Comparison of ENCODE assay signal across 11 cellular contexts in the genomic region with DNA sequence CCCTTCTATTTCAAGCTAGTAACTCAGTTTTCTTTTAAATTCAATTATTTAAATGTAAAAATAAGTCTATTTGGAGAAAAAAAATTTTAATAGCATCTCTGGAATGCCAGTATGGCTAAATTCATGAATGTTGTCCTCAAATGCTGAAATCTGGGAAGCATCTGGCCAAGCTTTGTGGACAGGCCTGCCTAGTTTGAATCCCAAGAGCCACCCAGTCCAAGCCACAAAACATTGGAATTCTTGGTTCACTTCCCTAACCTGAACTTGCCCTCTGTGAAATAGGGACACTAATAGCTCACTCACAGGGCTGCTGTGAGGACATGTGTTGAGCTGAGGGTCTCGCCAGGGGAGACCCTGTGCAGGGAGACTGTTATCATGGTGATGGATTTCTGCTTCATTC. TPM values are rescaled to one million over a fixed set of nuclear protein-coding genes. Genes with fewer than 3 reads are reported as not detected.
"Had no signal": no experiment of that assay in that cellular context is flagged by ENCODE, and none has a peak within 500 bp of the region (broad histone marks: within the 10 kb centered on the region; RNA-seq: fewer than 3 reads in every experiment).

No MANE protein-coding gene starts in this region.

RNA-seq across cellular contexts. Expression of gene RHD, which starts 37.2 kb away (rescaled TPM):
- total RNA-seq: activated CD4-positive, alpha-beta T cell treated with anti-CD3 and anti-CD28 coated beads for 36 hours; activated CD4-positive, alpha-beta T cell treated with anti-CD3 and anti-CD28 coated beads, Interleukin-2, amount 10 ng/mL, durations not matched to agents 7 days and 5 days; activated naive CD8-positive, alpha-beta T cell treated with anti-CD3 and anti-CD28 coated beads, Interleukin-2, amount 10 ng/mL, durations not matched to agents 7 days and 5 days; activated T-helper 2 cell treated with anti-CD3 and anti-CD28 coated beads, Interferon-gamma antibody, Interleukin-2, Interleukin-4, amounts not matched to agents 10 μg/mL and 5 μg/mL and 100 μg/mL, durations not matched to agents 14 hours and 24 hours and 36 hours; cardiac muscle cell; LHCN-M2; NCI-H460; PC-3; Peyer's patch; SJSA1; WTC11 had no signal
